ENCODE assay signal across 8 cellular contexts in the genomic region with DNA sequence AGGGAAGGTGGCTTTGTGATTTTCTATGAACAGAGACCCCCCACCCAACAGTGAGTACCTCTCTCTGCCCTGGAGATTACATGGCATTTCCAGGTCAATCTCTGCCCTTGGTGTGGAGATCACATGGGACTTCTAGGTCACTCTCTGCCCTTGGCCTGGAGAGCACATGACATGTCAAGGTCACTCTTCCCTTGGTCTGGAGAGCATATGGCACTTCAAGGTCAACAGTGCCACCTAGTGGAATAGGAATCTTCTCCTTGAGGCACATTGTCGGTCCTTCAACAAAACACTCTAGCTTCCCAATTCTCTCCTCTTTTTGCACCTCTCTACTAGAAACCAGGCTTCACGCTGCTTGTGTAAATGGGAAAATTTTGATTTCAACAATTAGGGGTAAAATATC.
A peak's percentile ranks its signal among the peaks of the same experiment; 100 is the strongest.
DNase-seq lines count a peak whose midpoint lies in the region; ATAC-seq and TF ChIP-seq lines count a peak whose summit lies in the region.

No MANE protein-coding gene starts in this region.

- H3K9me3 Mint-ChIP-seq in GM23338, result peaks cover 31% of the 10 kb centered on the region
- no peaks in the 10 kb centered on the region for H3K9me3 Mint-ChIP-seq in activated CD8-positive, alpha-beta memory T cell treated with anti-CD3 and anti-CD28 coated beads, Interleukin-2, amount 10 ng/mL, durations not matched to agents 7 days and 5 days (ENCODE audit: low read depth)

- peak overlapping the region; percentile 85; the same call in 1 of the 2 replicates for H3K27ac Mint-ChIP-seq in GM23338
- H3K27ac Mint-ChIP-seq in activated CD8-positive, alpha-beta memory T cell treated with anti-CD3 and anti-CD28 coated beads, Interleukin-2, amount 10 ng/mL, durations not matched to agents 7 days and 5 days, result no peak overlapping the region

- H3K4me1 Mint-ChIP-seq in GM23338, result no peaks in the 10 kb centered on the region
- H3K4me1 Mint-ChIP-seq in activated CD8-positive, alpha-beta memory T cell treated with anti-CD3 and anti-CD28 coated beads, Interleukin-2, amount 10 ng/mL, durations not matched to agents 7 days and 5 days, result no peaks in the 10 kb centered on the region

- peak; percentile 79 to 97 for TF ChIP-seq CTCF in GM23338 (conservative IDR thresholded peaks at IDR 0.05; ENCODE audit: low read depth in 2 of 2)

- H3K27me3 Mint-ChIP-seq in GM23338 (ENCODE audit: insufficient read depth, low read depth, poor library complexity), result peaks cover 3% of the 10 kb centered on the region
- no peaks in the 10 kb centered on the region for H3K27me3 Mint-ChIP-seq in activated CD8-positive, alpha-beta memory T cell treated with anti-CD3 and anti-CD28 coated beads, Interleukin-2, amount 10 ng/mL, durations not matched to agents 7 days and 5 days

- 0 out of 2 replicates have a peak overlapping the region, but pooled peaks have one; percentile 47 for H2AFZ ChIP-seq in GM23338

- H3K9me3 ChIP-seq in adipocyte (ENCODE audit: control insufficient read depth, low read length), result no peaks in the 10 kb centered on the region

- H3K27me3 ChIP-seq in GM23338 (ENCODE audit: insufficient read depth), result no peaks in the 10 kb centered on the region
- no peaks in the 10 kb centered on the region for H3K27me3 ChIP-seq in adipocyte (replicated peaks; ENCODE audit: control insufficient read depth, insufficient read depth, low read length)

- H4K20me1 ChIP-seq in GM23338 (replicated peaks; ENCODE audit: insufficient read depth), result no peaks in the 10 kb centered on the region

- peaks cover 21% of the 10 kb centered on the region for H3K36me3 Mint-ChIP-seq in GM23338 (ENCODE audit: low read depth)
- no peaks in the 10 kb centered on the region for H3K36me3 Mint-ChIP-seq in activated CD8-positive, alpha-beta memory T cell treated with anti-CD3 and anti-CD28 coated beads, Interleukin-2, amount 10 ng/mL, durations not matched to agents 7 days and 5 days

- H3K4me3 ChIP-seq in GM23338 (no peak overlapping the region), adipocyte (ENCODE audit: low read length) (no peak overlapping the region)

- H3K4me1 ChIP-seq in GM23338 (ENCODE audit: insufficient read depth), result no peaks in the 10 kb centered on the region
- H3K4me1 ChIP-seq in adipocyte (ENCODE audit: control insufficient read depth, insufficient read depth, low read length), result no peaks in the 10 kb centered on the region

- H3K27ac ChIP-seq in GM23338 (ENCODE audit: low read depth), result no peak overlapping the region

- ATAC-seq in GM23338, result peak; percentile 94
- no peak for ATAC-seq in HG03521 (IDR thresholded peaks at IDR 0.05; ENCODE audit: unreplicated experiment)
- no peak for ATAC-seq in activated CD8-positive, alpha-beta memory T cell treated with anti-CD3 and anti-CD28 coated beads, Interleukin-2, amount 10 ng/mL, durations not matched to agents 7 days and 5 days

- H3K4me3 Mint-ChIP-seq in GM23338, result no peak overlapping the region
- no peak overlapping the region for H3K4me3 Mint-ChIP-seq in activated CD8-positive, alpha-beta memory T cell treated with anti-CD3 and anti-CD28 coated beads, Interleukin-2, amount 10 ng/mL, durations not matched to agents 7 days and 5 days

- no peaks in the 10 kb centered on the region for H3K79me2 ChIP-seq in GM23338 (replicated peaks; ENCODE audit: insufficient read depth)

- no peak overlapping the region for H3K9ac ChIP-seq in adipocyte (ENCODE audit: low read length)

- DNase-seq in SIG-M5 treated with dmso at 0.1 percent for 504 hours (lab: John Stamatoyannopoulos, UW; ENCODE audit: unreplicated experiment), result peak; percentile 22
- no peak for DNase-seq in SIG-M5 (lab: John Stamatoyannopoulos, UW)
- DNase-seq in GM23338 (ENCODE audit: low spot score), result peak; percentile 91
- peak; percentile 40 for DNase-seq in LHCN-M2 (ENCODE audit: low read depth)
- peak; percentile 65 for DNase-seq in adipocyte (ENCODE audit: low read depth)
- DNase-seq in lung microvascular endothelial cell (ENCODE audit: low read depth in 2 of 2), result peak; percentile 25 to 26
- DNase-seq in activated CD8-positive, alpha-beta memory T cell treated with anti-CD3 and anti-CD28 coated beads, Interleukin-2, amount 10 ng/mL, durations not matched to agents 7 days and 5 days, result no peak

- H3K4me2 ChIP-seq in GM23338, result no peak overlapping the region

- CTCF ChIA-PET in activated CD8-positive, alpha-beta memory T cell treated with anti-CD3 and anti-CD28 coated beads, Interleukin-2, amount 10 ng/mL, durations not matched to agents 7 days and 5 days (lab: Charles Lee), result no interaction called here

- no peaks in the 10 kb centered on the region for H3F3A ChIP-seq in GM23338 (replicated peaks; ENCODE audit: low read depth)

- H3K36me3 ChIP-seq in GM23338 (ENCODE audit: insufficient read depth), result no peaks in the 10 kb centered on the region
- H3K36me3 ChIP-seq in adipocyte (ENCODE audit: control insufficient read depth, insufficient read depth, low read length, severe bottlenecking), result no peaks in the 10 kb centered on the region

- H3K9me2 ChIP-seq in GM23338 (ENCODE audit: insufficient read depth), result 0 out of 2 replicates have a peak, but pooled peaks cover 7% of the 10 kb centered on the region

TF ChIP-seq in GM23338, 12 proteins besides CTCF, POLR2A, EP300 and RAD21 (continues in another document):
- TF ChIP-seq, protein P1, sequence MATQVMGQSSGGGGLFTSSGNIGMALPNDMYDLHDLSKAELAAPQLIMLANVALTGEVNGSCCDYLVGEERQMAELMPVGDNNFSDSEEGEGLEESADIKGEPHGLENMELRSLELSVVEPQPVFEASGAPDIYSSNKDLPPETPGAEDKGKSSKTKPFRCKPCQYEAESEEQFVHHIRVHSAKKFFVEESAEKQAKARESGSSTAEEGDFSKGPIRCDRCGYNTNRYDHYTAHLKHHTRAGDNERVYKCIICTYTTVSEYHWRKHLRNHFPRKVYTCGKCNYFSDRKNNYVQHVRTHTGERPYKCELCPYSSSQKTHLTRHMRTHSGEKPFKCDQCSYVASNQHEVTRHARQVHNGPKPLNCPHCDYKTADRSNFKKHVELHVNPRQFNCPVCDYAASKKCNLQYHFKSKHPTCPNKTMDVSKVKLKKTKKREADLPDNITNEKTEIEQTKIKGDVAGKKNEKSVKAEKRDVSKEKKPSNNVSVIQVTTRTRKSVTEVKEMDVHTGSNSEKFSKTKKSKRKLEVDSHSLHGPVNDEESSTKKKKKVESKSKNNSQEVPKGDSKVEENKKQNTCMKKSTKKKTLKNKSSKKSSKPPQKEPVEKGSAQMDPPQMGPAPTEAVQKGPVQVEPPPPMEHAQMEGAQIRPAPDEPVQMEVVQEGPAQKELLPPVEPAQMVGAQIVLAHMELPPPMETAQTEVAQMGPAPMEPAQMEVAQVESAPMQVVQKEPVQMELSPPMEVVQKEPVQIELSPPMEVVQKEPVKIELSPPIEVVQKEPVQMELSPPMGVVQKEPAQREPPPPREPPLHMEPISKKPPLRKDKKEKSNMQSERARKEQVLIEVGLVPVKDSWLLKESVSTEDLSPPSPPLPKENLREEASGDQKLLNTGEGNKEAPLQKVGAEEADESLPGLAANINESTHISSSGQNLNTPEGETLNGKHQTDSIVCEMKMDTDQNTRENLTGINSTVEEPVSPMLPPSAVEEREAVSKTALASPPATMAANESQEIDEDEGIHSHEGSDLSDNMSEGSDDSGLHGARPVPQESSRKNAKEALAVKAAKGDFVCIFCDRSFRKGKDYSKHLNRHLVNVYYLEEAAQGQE (IDR thresholded peaks at IDR 0.05; ENCODE audit: unreplicated experiment), result no peak
- TF ChIP-seq STAT1 (IDR thresholded peaks at IDR 0.05; ENCODE audit: unreplicated experiment) (no peak), ZNF331 (CRISPR knock-in tag; IDR thresholded peaks at IDR 0.05; ENCODE audit: low read depth) (no peak)

Comparison
In these comparisons a context has a peak if more than half of its experiments do, and no peak if none do; other contexts are left out.
1. DNase-seq: peak in SIG-M5 treated with dmso at 0.1 percent for 504 hours (single experiment), GM23338 (single experiment), LHCN-M2 (single experiment), adipocyte (single experiment) and lung microvascular endothelial cell (2 of 2); none in SIG-M5 (single experiment) and activated CD8-positive, alpha-beta memory T cell treated with anti-CD3 and anti-CD28 coated beads, Interleukin-2, amount 10 ng/mL, durations not matched to agents 7 days and 5 days (single experiment).